In the genomic region with DNA sequence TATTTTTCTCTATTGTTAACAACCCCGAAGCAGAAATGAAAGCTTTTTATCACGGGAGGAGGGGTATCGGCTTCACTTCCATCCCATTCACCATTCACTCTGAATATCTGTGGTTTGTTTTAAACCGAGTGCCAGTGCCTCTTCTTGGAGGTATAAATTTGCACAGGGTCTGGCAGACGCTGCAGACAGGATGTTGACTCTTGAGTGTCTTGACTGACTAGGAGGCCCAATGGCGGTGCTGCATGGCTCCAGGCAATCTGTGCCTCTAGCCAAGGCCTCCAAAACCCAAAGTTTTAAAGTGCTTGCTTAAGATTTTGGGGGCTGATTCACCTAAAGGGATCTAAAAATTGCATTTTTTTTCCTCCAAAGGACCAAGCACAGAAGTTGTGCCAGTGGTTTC, we compare ENCODE assay signal across 18 cellular contexts.
DNase-seq lines count a peak whose midpoint lies in the region; ATAC-seq and TF ChIP-seq lines count a peak whose summit lies in the region.
"Had no signal": no experiment of that assay in that cellular context is flagged by ENCODE, and none has a peak within 500 bp of the region (broad histone marks: within the 10 kb centered on the region; RNA-seq: fewer than 3 reads in every experiment).

No MANE protein-coding gene starts in this region.

- in situ Hi-C loops in brain microvascular endothelial cell (cut with HindIII; ENCODE audit: low pct_ligation_motif_present, low sequenced_read_pairs): no loop called here

- H3K27ac ChIP-seq in left ventricle myocardium inferior (replicated peaks) (peak overlapping the region; percentile 45), right cardiac atrium (ENCODE audit: low read length) (no peak overlapping the region), brain microvascular endothelial cell (peak overlapping the region; percentile 33), neutrophil (peak overlapping the region; percentile 33)
- H3K27ac ChIP-seq: HL-60, PC-9, SJSA1 had no signal

- no peak for ATAC-seq in right cardiac atrium
- no peak for ATAC-seq in HG02759 (IDR thresholded peaks at IDR 0.05; ENCODE audit: unreplicated experiment)
- no peak for ATAC-seq in GM18502 (IDR thresholded peaks at IDR 0.05; ENCODE audit: poor library complexity, unreplicated experiment)

- intact Hi-C loops in left ventricle myocardium inferior (cut with micrococcal nuclease): no loop called here
- intact Hi-C loops in right cardiac atrium (cut with DNase I): no loop called here

- no peaks in the 10 kb centered on the region for H3K27me3 ChIP-seq in left ventricle myocardium inferior (ENCODE audit: low read depth)
- H3K27me3 ChIP-seq in right cardiac atrium (ENCODE audit: control insufficient read depth, insufficient read depth): no peaks in the 10 kb centered on the region
- H3K27me3 ChIP-seq in brain microvascular endothelial cell (replicated peaks): no peaks in the 10 kb centered on the region
- H3K27me3 ChIP-seq in neutrophil: no peaks in the 10 kb centered on the region

- H3K4me1 ChIP-seq in left ventricle myocardium inferior (peaks cover 48% of the 10 kb centered on the region), right cardiac atrium (ENCODE audit: control insufficient read depth, insufficient read depth, low read length) (peaks cover 4% of the 10 kb centered on the region), neutrophil (ENCODE audit: control insufficient read depth in 1 of 2, insufficient read depth in 1 of 2, low read depth in 1 of 2, low read length in 1 of 2) (peaks cover 48 to 52% of the 10 kb centered on the region in 2 experiments)

- no peak overlapping the region for H3K4me3 ChIP-seq in left ventricle myocardium inferior
- H3K4me3 ChIP-seq in right cardiac atrium (ENCODE audit: low read length): no peak overlapping the region
- no peak overlapping the region for H3K4me3 ChIP-seq in brain microvascular endothelial cell (ENCODE audit: low read depth, low read length)
- no peak overlapping the region for H3K4me3 ChIP-seq in neutrophil (ENCODE audit: low read depth in 1 of 2, low read length in 1 of 2)
- H3K4me3 ChIP-seq: PC-9, SJSA1 had no signal

- H3K9me3 ChIP-seq in left ventricle myocardium inferior (replicated peaks): no peaks in the 10 kb centered on the region
- H3K9me3 ChIP-seq in right cardiac atrium (ENCODE audit: control insufficient read depth, low read length): no peaks in the 10 kb centered on the region
- no peaks in the 10 kb centered on the region for H3K9me3 ChIP-seq in neutrophil
- H3K9me3 ChIP-seq: SJSA1 had no signal

- no peak for TF ChIP-seq CTCF in left ventricle myocardium inferior (IDR thresholded peaks at IDR 0.05; ENCODE audit: borderline replicate concordance)
- TF ChIP-seq CTCF in brain microvascular endothelial cell (IDR thresholded peaks at IDR 0.05; ENCODE audit: low read depth, low read length, missing control alignments): no peak
- no peak for TF ChIP-seq CTCF in neutrophil (IDR thresholded peaks at IDR 0.05)

- DNase-seq in left ventricle myocardium inferior: no peak
- DNase-seq in right cardiac atrium: no peak
- DNase-seq in brain microvascular endothelial cell: no peak
- no peak for DNase-seq in activated naive CD4-positive, alpha-beta T cell treated with Interleukin-2 at 50 U/mL for 16 hours
- DNase-seq in DMS53 treated with DMSO at 0.1 percent for 48 hours (lab: John Stamatoyannopoulos, UW; ENCODE audit: unreplicated experiment): no peak
- DNase-seq: C1 segment of cervical spinal cord, DND-41, GF-D8, NCI-H1436 treated with DMSO at 0.1 percent for 48 hours, NCI-H2029 treated with DMSO at 0.1 percent for 48 hours, NCI-H2171 treated with DMSO at 0.1 percent for 48 hours, NCI-H446 treated with DMSO at 0.1 percent for 48 hours, PC-9 had no signal

- H3K36me3 ChIP-seq in left ventricle myocardium inferior (no peaks in the 10 kb centered on the region), brain microvascular endothelial cell (replicated peaks) (no peaks in the 10 kb centered on the region), neutrophil (no peaks in the 10 kb centered on the region)
- H3K36me3 ChIP-seq: SJSA1 had no signal

- WGBS in right cardiac atrium: 61% methylated on average over 6 of the region's 6 CpGs
